1 cellular context compared by ENCODE assay signal in the genomic region with DNA sequence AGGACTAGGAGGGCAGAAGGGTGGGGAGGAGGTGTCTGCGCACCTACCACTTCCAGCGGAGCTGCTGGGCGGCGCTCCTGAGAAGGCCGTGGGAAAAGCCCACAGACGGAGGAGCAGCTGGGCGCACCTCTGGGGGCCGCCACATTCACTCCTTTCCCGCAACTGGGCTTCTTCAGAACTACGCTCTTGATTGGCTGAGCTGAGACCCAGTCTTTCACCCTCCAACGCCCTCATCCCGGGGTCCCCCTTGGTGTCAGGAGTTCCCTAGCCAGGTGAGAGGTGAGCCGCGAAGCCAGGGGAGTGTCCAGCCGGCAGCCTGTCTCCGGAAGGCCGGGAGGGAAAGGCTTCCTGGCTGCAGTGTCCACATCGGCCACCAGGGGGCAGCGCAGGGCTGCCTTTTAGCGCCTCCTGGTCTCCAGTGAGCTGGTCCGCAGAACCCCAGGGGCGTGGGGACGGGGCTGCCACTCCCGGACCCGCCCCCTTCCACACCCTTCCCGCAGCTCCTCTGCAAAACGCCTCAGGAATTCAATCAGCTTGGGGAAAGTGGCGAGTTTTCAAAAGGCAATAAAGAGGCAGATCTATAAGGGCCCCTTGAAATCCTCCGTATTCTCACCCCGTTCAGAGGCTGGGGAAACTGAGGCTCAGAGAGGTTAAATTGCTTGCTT.
TF ChIP-seq lines count a peak whose summit lies in the region.

No MANE protein-coding gene starts in this region.

TF ChIP-seq in HEK293, 187 proteins besides CTCF, POLR2A, EP300 and RAD21 (continued from another document):
- TF ChIP-seq PRDM4 (tag by site-specific recombination; IDR thresholded peaks at IDR 0.05) = no peak
- no peak for TF ChIP-seq ZNF473 (tag by site-specific recombination; IDR thresholded peaks at IDR 0.05)
- TF ChIP-seq ZNF274 (IDR thresholded peaks at IDR 0.05; ENCODE audit: low read length) = no peak
- no peak for TF ChIP-seq ZNF274 (tag by site-specific recombination; IDR thresholded peaks at IDR 0.05; ENCODE audit: borderline replicate concordance)
- no peak for TF ChIP-seq ZNF558 (tag by site-specific recombination; IDR thresholded peaks at IDR 0.05)
- no peak for TF ChIP-seq ZNF26 (tag by site-specific recombination; IDR thresholded peaks at IDR 0.05)
- TF ChIP-seq ZNF658 (tag by site-specific recombination; IDR thresholded peaks at IDR 0.05) = no peak
- no peak for TF ChIP-seq ZNF223 (tag by site-specific recombination; IDR thresholded peaks at IDR 0.05)
- no peak for TF ChIP-seq ZNF354C (tag by site-specific recombination; IDR thresholded peaks at IDR 0.05; ENCODE audit: borderline replicate concordance, low read depth)
- TF ChIP-seq KLF8 (tag by site-specific recombination; IDR thresholded peaks at IDR 0.05) = peak; percentile 95
- TF ChIP-seq ZFP37 (tag by site-specific recombination; IDR thresholded peaks at IDR 0.05) = no peak
- TF ChIP-seq SCRT1 (tag by site-specific recombination; IDR thresholded peaks at IDR 0.05; ENCODE audit: borderline replicate concordance) = no peak
- 0 out of 2 replicates have a peak, but pooled peaks have one; percentile 25 for TF ChIP-seq ZNF501 (tag by site-specific recombination; IDR thresholded peaks at IDR 0.05)
- TF ChIP-seq ZNF184 (tag by site-specific recombination; IDR thresholded peaks at IDR 0.05) = no peak
- no peak for TF ChIP-seq ZNF600 (tag by site-specific recombination; IDR thresholded peaks at IDR 0.05)
- TF ChIP-seq SALL2 (tag by site-specific recombination; IDR thresholded peaks at IDR 0.05; ENCODE audit: borderline replicate concordance) = no peak
- TF ChIP-seq MEIS1 (CRISPR knock-in tag; IDR thresholded peaks at IDR 0.05; ENCODE audit: borderline replicate concordance) = no peak
- TF ChIP-seq ZNF776 (tag by site-specific recombination; IDR thresholded peaks at IDR 0.05; ENCODE audit: borderline replicate concordance) = no peak
- no peak for TF ChIP-seq GFI1B (tag by site-specific recombination; IDR thresholded peaks at IDR 0.05)
- TF ChIP-seq ZNF292 (tag by site-specific recombination; IDR thresholded peaks at IDR 0.05; ENCODE audit: borderline replicate concordance, low read depth) = no peak
- no peak for TF ChIP-seq MZF1 (tag by site-specific recombination; IDR thresholded peaks at IDR 0.05; ENCODE audit: borderline replicate concordance)
- TF ChIP-seq ZNF48 (tag by site-specific recombination; IDR thresholded peaks at IDR 0.05) = no peak
- TF ChIP-seq, protein P1, sequence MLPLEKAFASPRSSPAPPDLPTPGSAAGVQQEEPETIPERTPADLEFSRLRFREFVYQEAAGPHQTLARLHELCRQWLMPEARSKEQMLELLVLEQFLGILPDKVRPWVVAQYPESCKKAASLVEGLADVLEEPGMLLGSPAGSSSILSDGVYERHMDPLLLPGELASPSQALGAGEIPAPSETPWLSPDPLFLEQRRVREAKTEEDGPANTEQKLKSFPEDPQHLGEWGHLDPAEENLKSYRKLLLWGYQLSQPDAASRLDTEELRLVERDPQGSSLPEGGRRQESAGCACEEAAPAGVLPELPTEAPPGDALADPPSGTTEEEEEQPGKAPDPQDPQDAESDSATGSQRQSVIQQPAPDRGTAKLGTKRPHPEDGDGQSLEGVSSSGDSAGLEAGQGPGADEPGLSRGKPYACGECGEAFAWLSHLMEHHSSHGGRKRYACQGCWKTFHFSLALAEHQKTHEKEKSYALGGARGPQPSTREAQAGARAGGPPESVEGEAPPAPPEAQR (tag by site-specific recombination; IDR thresholded peaks at IDR 0.05) = no peak
- TF ChIP-seq ZNF785 (tag by site-specific recombination; IDR thresholded peaks at IDR 0.05) = no peak
- no peak for TF ChIP-seq ZNF626 (tag by site-specific recombination; IDR thresholded peaks at IDR 0.05)
- no peak for TF ChIP-seq ZNF580 (tag by site-specific recombination; IDR thresholded peaks at IDR 0.05)
- no peak for TF ChIP-seq SP2 (tag by site-specific recombination; IDR thresholded peaks at IDR 0.05)
- TF ChIP-seq, protein P2, sequence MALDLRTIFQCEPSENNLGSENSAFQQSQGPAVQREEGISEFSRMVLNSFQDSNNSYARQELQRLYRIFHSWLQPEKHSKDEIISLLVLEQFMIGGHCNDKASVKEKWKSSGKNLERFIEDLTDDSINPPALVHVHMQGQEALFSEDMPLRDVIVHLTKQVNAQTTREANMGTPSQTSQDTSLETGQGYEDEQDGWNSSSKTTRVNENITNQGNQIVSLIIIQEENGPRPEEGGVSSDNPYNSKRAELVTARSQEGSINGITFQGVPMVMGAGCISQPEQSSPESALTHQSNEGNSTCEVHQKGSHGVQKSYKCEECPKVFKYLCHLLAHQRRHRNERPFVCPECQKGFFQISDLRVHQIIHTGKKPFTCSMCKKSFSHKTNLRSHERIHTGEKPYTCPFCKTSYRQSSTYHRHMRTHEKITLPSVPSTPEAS (tag by site-specific recombination; IDR thresholded peaks at IDR 0.05) = no peak
- no peak for TF ChIP-seq ZNF114 (tag by site-specific recombination; IDR thresholded peaks at IDR 0.05)
- TF ChIP-seq, protein P3, sequence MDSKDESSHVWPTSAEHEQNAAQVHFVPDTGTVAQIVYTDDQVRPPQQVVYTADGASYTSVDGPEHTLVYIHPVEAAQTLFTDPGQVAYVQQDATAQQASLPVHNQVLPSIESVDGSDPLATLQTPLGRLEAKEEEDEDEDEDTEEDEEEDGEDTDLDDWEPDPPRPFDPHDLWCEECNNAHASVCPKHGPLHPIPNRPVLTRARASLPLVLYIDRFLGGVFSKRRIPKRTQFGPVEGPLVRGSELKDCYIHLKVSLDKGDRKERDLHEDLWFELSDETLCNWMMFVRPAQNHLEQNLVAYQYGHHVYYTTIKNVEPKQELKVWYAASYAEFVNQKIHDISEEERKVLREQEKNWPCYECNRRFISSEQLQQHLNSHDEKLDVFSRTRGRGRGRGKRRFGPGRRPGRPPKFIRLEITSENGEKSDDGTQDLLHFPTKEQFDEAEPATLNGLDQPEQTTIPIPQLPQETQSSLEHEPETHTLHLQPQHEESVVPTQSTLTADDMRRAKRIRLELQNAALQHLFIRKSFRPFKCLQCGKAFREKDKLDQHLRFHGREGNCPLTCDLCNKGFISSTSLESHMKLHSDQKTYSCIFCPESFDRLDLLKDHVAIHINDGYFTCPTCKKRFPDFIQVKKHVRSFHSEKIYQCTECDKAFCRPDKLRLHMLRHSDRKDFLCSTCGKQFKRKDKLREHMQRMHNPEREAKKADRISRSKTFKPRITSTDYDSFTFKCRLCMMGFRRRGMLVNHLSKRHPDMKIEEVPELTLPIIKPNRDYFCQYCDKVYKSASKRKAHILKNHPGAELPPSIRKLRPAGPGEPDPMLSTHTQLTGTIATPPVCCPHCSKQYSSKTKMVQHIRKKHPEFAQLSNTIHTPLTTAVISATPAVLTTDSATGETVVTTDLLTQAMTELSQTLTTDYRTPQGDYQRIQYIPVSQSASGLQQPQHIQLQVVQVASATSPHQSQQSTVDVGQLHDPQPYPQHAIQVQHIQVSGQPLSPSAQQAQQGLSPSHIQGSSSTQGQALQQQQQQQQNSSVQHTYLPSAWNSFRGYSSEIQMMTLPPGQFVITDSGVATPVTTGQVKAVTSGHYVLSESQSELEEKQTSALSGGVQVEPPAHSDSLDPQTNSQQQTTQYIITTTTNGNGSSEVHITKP (tag by site-specific recombination; IDR thresholded peaks at IDR 0.05) = peak; percentile 28
- TF ChIP-seq ZNF37A (tag by site-specific recombination; IDR thresholded peaks at IDR 0.05) = no peak
- TF ChIP-seq ZNF585B (tag by site-specific recombination; IDR thresholded peaks at IDR 0.05) = peak; percentile 69
- TF ChIP-seq REPIN1 (tag by site-specific recombination; IDR thresholded peaks at IDR 0.05; ENCODE audit: low read depth) = no peak
- TF ChIP-seq ZBTB17 (tag by site-specific recombination; IDR thresholded peaks at IDR 0.05) = no peak
- TF ChIP-seq, protein P4, sequence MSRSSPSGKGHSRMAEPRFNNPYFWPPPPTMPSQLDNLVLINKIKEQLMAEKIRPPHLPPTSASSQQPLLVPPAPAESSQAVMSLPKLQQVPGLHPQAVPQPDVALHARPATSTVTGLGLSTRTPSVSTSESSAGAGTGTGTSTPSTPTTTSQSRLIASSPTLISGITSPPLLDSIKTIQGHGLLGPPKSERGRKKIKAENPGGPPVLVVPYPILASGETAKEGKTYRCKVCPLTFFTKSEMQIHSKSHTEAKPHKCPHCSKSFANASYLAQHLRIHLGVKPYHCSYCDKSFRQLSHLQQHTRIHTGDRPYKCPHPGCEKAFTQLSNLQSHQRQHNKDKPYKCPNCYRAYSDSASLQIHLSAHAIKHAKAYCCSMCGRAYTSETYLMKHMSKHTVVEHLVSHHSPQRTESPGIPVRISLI (tag by site-specific recombination; IDR thresholded peaks at IDR 0.05) = no peak
